ENCODE assay signal across 23 cellular contexts in genomic region chr12:117567644-117568043, GRCh38.
DNase-seq lines count a peak whose midpoint lies in the region; ATAC-seq, FAIRE-seq and TF ChIP-seq lines count a peak whose summit lies in the region.
"Had no signal": no experiment of that assay in that cellular context is flagged by ENCODE, and none has a peak within 500 bp of the region (broad histone marks: within the 10 kb centered on the region; RNA-seq: fewer than 3 reads in every experiment).

No MANE protein-coding gene starts in this region.

- 85 to 88% methylated on average over 7 of the region's 7 CpGs for WGBS in pancreas, 2 donors
- WGBS in adrenal gland, 4 donors = 64 to 72% (median 66%) methylated on average over 7 of the region's 7 CpGs

- H3K27me3 ChIP-seq in pancreas (no peaks in the 10 kb centered on the region), adrenal gland (no peaks in the 10 kb centered on the region)
- H3K27me3 ChIP-seq: dorsolateral prefrontal cortex, vagina had no signal

- intact Hi-C loops in pancreas (cut with DNase I) = no loop called here
- intact Hi-C loops in adrenal gland (cut with DNase I) = no loop called here

- H3K27ac ChIP-seq in pancreas (no peak overlapping the region), adrenal gland (no peak overlapping the region)
- H3K27ac ChIP-seq: C4-2B, dorsolateral prefrontal cortex, lower lobe of right lung, vagina had no signal

- ATAC-seq in GM21390 (IDR thresholded peaks at IDR 0.05; ENCODE audit: unreplicated experiment) = peak; percentile 58
- peak; percentile 70 for ATAC-seq in HG03175 (IDR thresholded peaks at IDR 0.05; ENCODE audit: unreplicated experiment)
- no peak for ATAC-seq in pancreas
- ATAC-seq: activated CD4-positive, CD25-positive, alpha-beta regulatory T cell treated with anti-CD3 and anti-CD28 coated beads, Interleukin-2, amount 50 U/mL, for 24 hours; activated T-cell treated with anti-CD3 and anti-CD28 coated beads, Interleukin-2, amount 50 U/mL, for 4 hours; lower lobe of right lung had no signal

- DNase-seq in GM13976 (ENCODE audit: low spot score) (peak; percentile 26), renal cortical epithelial cell (ENCODE audit: low read depth) (peak; percentile 47), pons (ENCODE audit: low spot score) (no peak), NAMALWA (ENCODE audit: low spot score) (no peak), pancreas (no peak), adrenal gland (no peak)
- DNase-seq: ACHN; activated CD8-positive, alpha-beta memory T cell treated with anti-CD3 and anti-CD28 coated beads for 24 hours; activated naive CD4-positive, alpha-beta T cell treated with Interleukin-2 at 50 U/mL for 16 hours; activated T-cell treated with anti-CD3 and anti-CD28 coated beads, Interleukin-2, amount 50 U/mL, for 4 hours; central memory CD4-positive, alpha-beta T cell; dorsolateral prefrontal cortex; lower lobe of right lung; NCI-H524; stimulated activated CD8-positive, alpha-beta memory T cell treated with anti-CD3 and anti-CD28 coated beads, Interleukin-4, amount 100 ng/mL, for 48 hours; SW 1271 had no signal

- TF ChIP-seq CTCF in GM13976 (IDR thresholded peaks at IDR 0.05; ENCODE audit: borderline replicate concordance, control extremely low read depth, extremely low read depth, insufficient read depth, missing control alignments) (no peak), pancreas (IDR thresholded peaks at IDR 0.05) (no peak), adrenal gland (IDR thresholded peaks at IDR 0.05) (no peak)

- in situ Hi-C loops in GM13976 (cut with MboI; ENCODE audit: low sequenced_read_pairs, unreplicated experiment) = no loop called here

- H3K36me3 ChIP-seq in pancreas = no peaks in the 10 kb centered on the region
- no peaks in the 10 kb centered on the region for H3K36me3 ChIP-seq in adrenal gland (replicated peaks in 1 of 2)
- H3K36me3 ChIP-seq: lower lobe of right lung, vagina had no signal

- H3K4me3 ChIP-seq in pancreas = no peak overlapping the region
- no peak overlapping the region for H3K4me3 ChIP-seq in adrenal gland
- H3K4me3 ChIP-seq: dorsolateral prefrontal cortex, lower lobe of right lung, vagina had no signal

- FAIRE-seq in pancreas (lab: Jason Lieb, UNC) = no peak
- FAIRE-seq: D721Med, H1 had no signal

- TF ChIP-seq POLR2A in adrenal gland (IDR thresholded peaks at IDR 0.05) = no peak

- no peaks in the 10 kb centered on the region for H3K9me3 ChIP-seq in pancreas
- H3K9me3 ChIP-seq in adrenal gland (replicated peaks in 1 of 3) = no peaks in the 10 kb centered on the region
- H3K9me3 ChIP-seq: lower lobe of right lung, vagina had no signal

- H3K4me1 ChIP-seq in pancreas (no peaks in the 10 kb centered on the region), adrenal gland (replicated peaks in 1 of 2) (no peaks in the 10 kb centered on the region)
- H3K4me1 ChIP-seq: lower lobe of right lung, vagina had no signal

Comparison
In these comparisons a context has a peak if more than half of its experiments do, and no peak if none do; other contexts are left out.
1. DNase-seq: peak in GM13976 (single experiment) and renal cortical epithelial cell (single experiment); none in pons (single experiment), NAMALWA (single experiment), pancreas (0 of 6) and adrenal gland (0 of 7).
2. ATAC-seq: peak in GM21390 (single experiment) and HG03175 (single experiment); none in pancreas (0 of 4).